Comparison of ENCODE assay signal across 8 cellular contexts in genomic region chr7:74253975-74254857, GRCh38. TPM values are rescaled to one million over a fixed set of nuclear protein-coding genes. Genes with fewer than 3 reads are reported as not detected.
DNase-seq lines count a peak whose midpoint lies in the region; ATAC-seq and TF ChIP-seq lines count a peak whose summit lies in the region.

Gene RFC2 (minus strand): TSS chr7:74254399. CDS start chr7:74254383, 16 bp downstream.

- H3K9me3 Mint-ChIP-seq in activated T-cell treated with anti-CD3 and anti-CD28 coated beads, Interleukin-2, amount 50 U/mL, for 24 hours, result no peaks in the 10 kb centered on the region

- H3F3A ChIP-seq in PC-9 (ENCODE audit: insufficient read depth, low read depth), result peaks cover 16% of the 10 kb centered on the region

- H3K9me3 ChIP-seq in PC-9 (ENCODE audit: insufficient read depth, low read depth) (no peaks in the 10 kb centered on the region), esophagus (ENCODE audit: control insufficient read depth in 2 of 2, insufficient read depth in 1 of 2, low read depth in 1 of 2, low read length in 1 of 2) (no peaks in the 10 kb centered on the region), muscle layer of colon (ENCODE audit: low read length) (no peaks in the 10 kb centered on the region)

- H3K9ac ChIP-seq in muscle layer of colon (ENCODE audit: low read length), result peak within 1 kb of the TSS; percentile 66

- POLR2A ChIA-PET in PC-9 (lab: Charles Lee; ENCODE audit: unreplicated experiment), result interaction anchor here (0.5 to 1.0 kb wide), 4 partner anchors 9 to 229 kb away, joined by 3 to 30 read pairs (median 5); no protein-coding TSS in a partner anchor

- H4K20me1 ChIP-seq in PC-9 (ENCODE audit: insufficient read depth), result no peaks in the 10 kb centered on the region

- peak within 1 kb of the TSS; percentile 92 for H3K4me3 ChIP-seq in PC-9
- H3K4me3 ChIP-seq in esophagus (ENCODE audit: low read depth in 1 of 2, low read length in 2 of 2), result peak within 1 kb of the TSS; percentile 58 to 87
- H3K4me3 ChIP-seq in muscle layer of colon (ENCODE audit: low read depth in 1 of 2, low read length in 2 of 2), result peak within 1 kb of the TSS; percentile 85 to 93

- H3K27me3 ChIP-seq in PC-9 (ENCODE audit: insufficient read depth, low read depth) (no peaks in the 10 kb centered on the region), esophagus (ENCODE audit: control insufficient read depth in 1 of 2, insufficient read depth in 2 of 2, low read length in 2 of 2) (no peaks in the 10 kb centered on the region), muscle layer of colon (ENCODE audit: control insufficient read depth in 1 of 2, insufficient read depth in 2 of 2, low read length in 2 of 2) (no peaks in the 10 kb centered on the region)

- DNase-seq in DMS153 treated with DMSO at 0.1 percent for 48 hours (lab: John Stamatoyannopoulos, UW; ENCODE audit: unreplicated experiment) (peak; percentile 90), PC-9 (peak; percentile 88 to 99)
- peak; percentile 100 for DNase-seq in activated T-cell treated with anti-CD3 and anti-CD28 coated beads, Interleukin-2, amount 50 U/mL, for 24 hours
- peak; percentile 96 for DNase-seq in stimulated activated CD8-positive, alpha-beta memory T cell treated with anti-CD3 and anti-CD28 coated beads, Interleukin-7, amount 100 ng/mL, for 24 hours (ENCODE audit: low read depth)

- no peak for TF ChIP-seq EP300 in Ishikawa (IDR thresholded peaks at IDR 0.05; ENCODE audit: borderline replicate concordance)

- peaks cover 31% of the 10 kb centered on the region for H3K4me1 Mint-ChIP-seq in activated T-cell treated with anti-CD3 and anti-CD28 coated beads, Interleukin-2, amount 50 U/mL, for 24 hours (ENCODE audit: low read depth)

- BruUV-seq in PC-9 (replicated peaks; lab: Mats Ljungman, UMichigan), result no TSS peak

- H3K4me3 Mint-ChIP-seq in activated T-cell treated with anti-CD3 and anti-CD28 coated beads, Interleukin-2, amount 50 U/mL, for 24 hours, result peak within 1 kb of the TSS; percentile 98

- H3K36me3 ChIP-seq in PC-9 (ENCODE audit: low read depth), result peaks cover 16% of the 10 kb centered on the region
- peaks cover 0 to 10% of the 10 kb centered on the region in 2 donors for H3K36me3 ChIP-seq in esophagus (ENCODE audit: control insufficient read depth in 2 of 2, insufficient read depth in 2 of 2, low read length in 1 of 2)
- peaks cover under 1% of the 10 kb centered on the region for H3K36me3 ChIP-seq in muscle layer of colon (ENCODE audit: insufficient read depth, low read length)

- WGBS in esophagus, 2 donors, result 0% methylated on average over 80 to 83 of the region's 83 CpGs

- H3K36me3 Mint-ChIP-seq in activated T-cell treated with anti-CD3 and anti-CD28 coated beads, Interleukin-2, amount 50 U/mL, for 24 hours (ENCODE audit: low read depth), result peaks cover 49% of the 10 kb centered on the region

- no peaks in the 10 kb centered on the region for H3K27me3 Mint-ChIP-seq in activated T-cell treated with anti-CD3 and anti-CD28 coated beads, Interleukin-2, amount 50 U/mL, for 24 hours

- intact Hi-C loops in PC-9 (cut with micrococcal nuclease; ENCODE audit: unreplicated experiment), result loop anchor here (1.0 to 5.0 kb wide), 5 partner anchors 33 to 187 kb away; partner anchors contain the start of gene CLIP2

- H3K4me2 ChIP-seq in PC-9, result peak within 1 kb of the TSS; percentile 98

- H3K4me1 ChIP-seq in PC-9 (replicated peaks; ENCODE audit: insufficient read depth) (peaks cover 17% of the 10 kb centered on the region), esophagus (ENCODE audit: control insufficient read depth in 2 of 2, insufficient read depth in 2 of 2, low read length in 1 of 2) (peaks cover 0 to 2% of the 10 kb centered on the region in 2 donors), muscle layer of colon (ENCODE audit: insufficient read depth, low read length) (peaks cover 12% of the 10 kb centered on the region)

- no peak for TF ChIP-seq RAD21 in Ishikawa (IDR thresholded peaks at IDR 0.05; ENCODE audit: low read depth)

- peaks cover 41% of the 10 kb centered on the region for H3K79me2 ChIP-seq in PC-9 (ENCODE audit: low read depth)

- ATAC-seq in GM21529 (IDR thresholded peaks at IDR 0.05; ENCODE audit: unreplicated experiment), result peak; percentile 89

- H3K27ac Mint-ChIP-seq in activated T-cell treated with anti-CD3 and anti-CD28 coated beads, Interleukin-2, amount 50 U/mL, for 24 hours, result peak within 1 kb of the TSS; percentile 98

- H3K27ac ChIP-seq in PC-9 (peak within 1 kb of the TSS; percentile 67), esophagus (ENCODE audit: low read depth in 2 of 2, low read length in 1 of 2) (peak within 1 kb of the TSS; percentile 95 to 98), muscle layer of colon (ENCODE audit: low read depth, low read length) (peak within 1 kb of the TSS; percentile 79)

- TF ChIP-seq CTCF in PC-9 (conservative IDR thresholded peaks at IDR 0.05), result no peak

- CTCF ChIA-PET in PC-9 (lab: Charles Lee), result interaction anchor here (0.6 to 1.0 kb wide), 2 partner anchors 147 to 372 kb away, joined by 3 read pairs; no protein-coding TSS in a partner anchor

- H3K9me2 ChIP-seq in PC-9 (ENCODE audit: insufficient read depth), result no peaks in the 10 kb centered on the region

- H2AFZ ChIP-seq in PC-9, result peak within 1 kb of the TSS; percentile 99

TF ChIP-seq in Ishikawa, 13 proteins besides CTCF, POLR2A, EP300 and RAD21:
- TF ChIP-seq REST (IDR thresholded peaks at IDR 0.05; ENCODE audit: low read depth), result no peak
- TF ChIP-seq EGR1 (IDR thresholded peaks at IDR 0.05), result peak; percentile 21; the same call in 1 of the 2 replicates
- peak; percentile 90 for TF ChIP-seq MAX (IDR thresholded peaks at IDR 0.05)
- peak; percentile 82 for TF ChIP-seq CREB1 (IDR thresholded peaks at IDR 0.05; ENCODE audit: low read depth)
- TF ChIP-seq USF1 (IDR thresholded peaks at IDR 0.05), result peak; percentile 29
- no peak for TF ChIP-seq TEAD4 (IDR thresholded peaks at IDR 0.05)
- TF ChIP-seq NFIC (IDR thresholded peaks at IDR 0.05), result peak; percentile 66
- TF ChIP-seq YY1 (IDR thresholded peaks at IDR 0.05; ENCODE audit: low read depth), result peak; percentile 93
- peak; percentile 79; the same call in 1 of the 2 replicates for TF ChIP-seq TAF1 (IDR thresholded peaks at IDR 0.05; ENCODE audit: low read depth)

RNA-seq across cellular contexts. Expression of gene RFC2, which starts in this region (rescaled TPM):
- 65.5 and 75.7 TPM in 2 replicates for total RNA-seq in PC-9 (2021)
- polyA plus RNA-seq in esophagus, result 10 to 100 TPM; 20.0 to 26.7 TPM

Comparison
In these comparisons a context has a peak if more than half of its experiments do, and no peak if none do; other contexts are left out.
1. Peak in every context shown above with its lines: DNase-seq, ATAC-seq, H3K4me3 ChIP-seq and H3K27ac ChIP-seq.